8 cellular contexts compared by ENCODE assay signal in genomic region chr5:35651002-35651756, GRCh38. TPM values are rescaled to one million over a fixed set of nuclear protein-coding genes. Genes with fewer than 3 reads are reported as not detected.
DNase-seq lines count a peak whose midpoint lies in the region; FAIRE-seq and TF ChIP-seq lines count a peak whose summit lies in the region.

No MANE protein-coding gene starts in this region.

- H3K4me3 ChIP-seq in kidney (ENCODE audit: low read length in 2 of 2) (no peak overlapping the region), coronary artery (no peak overlapping the region)

- TF ChIP-seq CTCF in kidney (IDR thresholded peaks at IDR 0.05; ENCODE audit: borderline replicate concordance, extremely low read depth, insufficient read depth) (peak; percentile 27), coronary artery (IDR thresholded peaks at IDR 0.05) (no peak)

- no peaks in the 10 kb centered on the region for H3K9me3 Mint-ChIP-seq in activated naive CD8-positive, alpha-beta T cell treated with anti-CD3 and anti-CD28 coated beads for 36 hours

- CTCF ChIA-PET in HEK293T (lab: Yijun Ruan, JAX) = interaction anchor here (0.8 to 2.9 kb wide), 4 partner anchors 9 to 276 kb away, joined by 4 to 13 read pairs (median 6); no protein-coding TSS in a partner anchor

- H3K4me3 Mint-ChIP-seq in activated naive CD8-positive, alpha-beta T cell treated with anti-CD3 and anti-CD28 coated beads for 36 hours = no peak overlapping the region

- no peak for FAIRE-seq in kidney (lab: Jason Lieb, UNC)

- H3K27ac ChIP-seq in kidney (ENCODE audit: low read depth in 2 of 2, low read length in 2 of 2) (no peak overlapping the region), coronary artery (no peak overlapping the region)

- DNase-seq in EH (ENCODE audit: low read depth) (peak; percentile 67), HEK293T (ENCODE audit: extremely low spot score) (peak; percentile 37), SK-N-DZ (ENCODE audit: low spot score) (peak; percentile 18), kidney (no peak), coronary artery (ENCODE audit: low spot score) (no peak), NCI-H345 (lab: John Stamatoyannopoulos, UW) (no peak)
- peak; percentile 43 for DNase-seq in activated naive CD8-positive, alpha-beta T cell treated with anti-CD3 and anti-CD28 coated beads for 36 hours
- peak; percentile 7 to 41 for DNase-seq in stimulated activated CD8-positive, alpha-beta memory T cell treated with anti-CD3 and anti-CD28 coated beads, Interleukin-15, amount 100 ng/mL, for 4 hours (ENCODE audit: low read depth in 2 of 2)

- peaks cover 0 to 2% of the 10 kb centered on the region in 2 donors for H3K36me3 ChIP-seq in kidney (ENCODE audit: control insufficient read depth in 1 of 2, insufficient read depth in 2 of 2, low read length in 2 of 2)

- no peak overlapping the region for H3K9ac ChIP-seq in kidney (ENCODE audit: low read length in 2 of 2)

- no peaks in the 10 kb centered on the region for H3K27me3 Mint-ChIP-seq in activated naive CD8-positive, alpha-beta T cell treated with anti-CD3 and anti-CD28 coated beads for 36 hours

- intact Hi-C loops in kidney (cut with DNase I) = no loop called here

- H3K36me3 Mint-ChIP-seq in activated naive CD8-positive, alpha-beta T cell treated with anti-CD3 and anti-CD28 coated beads for 36 hours = no peaks in the 10 kb centered on the region

- POLR2A ChIA-PET in HEK293T (lab: Yijun Ruan, JAX) = no interaction called here

- H3K9me3 ChIP-seq in kidney (ENCODE audit: control insufficient read depth in 1 of 2, low read length in 2 of 2) = no peaks in the 10 kb centered on the region

- H3K27ac Mint-ChIP-seq in activated naive CD8-positive, alpha-beta T cell treated with anti-CD3 and anti-CD28 coated beads for 36 hours = no peak overlapping the region

- H3K4me1 Mint-ChIP-seq in activated naive CD8-positive, alpha-beta T cell treated with anti-CD3 and anti-CD28 coated beads for 36 hours = peaks cover 7% of the 10 kb centered on the region

- H3K4me1 ChIP-seq in kidney (ENCODE audit: control insufficient read depth in 1 of 2, insufficient read depth in 1 of 2, low read depth in 1 of 2, low read length in 2 of 2) = no peaks in the 10 kb centered on the region

TF ChIP-seq in HEK293T, 16 proteins besides CTCF, POLR2A, EP300 and RAD21:
- TF ChIP-seq BHLHE40 (IDR thresholded peaks at IDR 0.05; ENCODE audit: borderline replicate concordance) = no peak
- no peak for TF ChIP-seq ELF4 (IDR thresholded peaks at IDR 0.05)
- TF ChIP-seq FOXK2 (IDR thresholded peaks at IDR 0.05) = no peak
- no peak for TF ChIP-seq SP1 (IDR thresholded peaks at IDR 0.05)
- TF ChIP-seq CTBP1 (IDR thresholded peaks at IDR 0.05; ENCODE audit: borderline replicate concordance) = no peak
- no peak for TF ChIP-seq HDGF (IDR thresholded peaks at IDR 0.05; ENCODE audit: borderline replicate concordance)
- no peak for TF ChIP-seq L3MBTL2 (conservative IDR thresholded peaks at IDR 0.05)
- no peak for TF ChIP-seq LEF1 (IDR thresholded peaks at IDR 0.05; ENCODE audit: borderline replicate concordance)
- TF ChIP-seq FOXM1 (IDR thresholded peaks at IDR 0.05; ENCODE audit: borderline replicate concordance) = no peak
- TF ChIP-seq NFRKB (IDR thresholded peaks at IDR 0.05) = no peak
- TF ChIP-seq SUZ12 (IDR thresholded peaks at IDR 0.05) = no peak
- no peak for TF ChIP-seq ZNF384 (IDR thresholded peaks at IDR 0.05)
- no peak for TF ChIP-seq TARDBP (IDR thresholded peaks at IDR 0.05)
- no peak for TF ChIP-seq ARNT (IDR thresholded peaks at IDR 0.05)
- TF ChIP-seq, protein P1, sequence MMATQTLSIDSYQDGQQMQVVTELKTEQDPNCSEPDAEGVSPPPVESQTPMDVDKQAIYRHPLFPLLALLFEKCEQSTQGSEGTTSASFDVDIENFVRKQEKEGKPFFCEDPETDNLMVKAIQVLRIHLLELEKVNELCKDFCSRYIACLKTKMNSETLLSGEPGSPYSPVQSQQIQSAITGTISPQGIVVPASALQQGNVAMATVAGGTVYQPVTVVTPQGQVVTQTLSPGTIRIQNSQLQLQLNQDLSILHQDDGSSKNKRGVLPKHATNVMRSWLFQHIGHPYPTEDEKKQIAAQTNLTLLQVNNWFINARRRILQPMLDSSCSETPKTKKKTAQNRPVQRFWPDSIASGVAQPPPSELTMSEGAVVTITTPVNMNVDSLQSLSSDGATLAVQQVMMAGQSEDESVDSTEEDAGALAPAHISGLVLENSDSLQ (IDR thresholded peaks at IDR 0.05) = no peak
- TF ChIP-seq FOXA1 (IDR thresholded peaks at IDR 0.05) = no peak

RNA-seq across cellular contexts. Expression of gene SPEF2, which starts 33.5 kb away (rescaled TPM):
- polyA plus RNA-seq in SK-N-DZ (2014; cell fraction: cytosol; rRNA removed) = 0.35 and 1.4 TPM in 2 replicates
- polyA plus RNA-seq in SK-N-DZ (2014; cell fraction: nucleus; rRNA removed) = 8.4 and 13.5 TPM in 2 replicates
- 1 to 10 TPM; 6.0 to 6.1 TPM for total RNA-seq in activated naive CD8-positive, alpha-beta T cell treated with anti-CD3 and anti-CD28 coated beads for 36 hours
- 19.1 TPM for total RNA-seq in kidney
- polyA plus RNA-seq in kidney (ENCODE audit: insufficient read depth, low read depth, low replicate concordance) = 7.1 TPM

Comparison
In these comparisons a context has a peak if more than half of its experiments do, and no peak if none do; other contexts are left out.
1. DNase-seq: peak in EH (single experiment), HEK293T (single experiment), SK-N-DZ (single experiment), activated naive CD8-positive, alpha-beta T cell treated with anti-CD3 and anti-CD28 coated beads for 36 hours (single experiment) and stimulated activated CD8-positive, alpha-beta memory T cell treated with anti-CD3 and anti-CD28 coated beads, Interleukin-15, amount 100 ng/mL, for 4 hours (2 of 2); none in kidney (single experiment), coronary artery (single experiment) and NCI-H345 (single experiment).